Comparison of ENCODE assay signal across 1 cellular context in the genomic region with DNA sequence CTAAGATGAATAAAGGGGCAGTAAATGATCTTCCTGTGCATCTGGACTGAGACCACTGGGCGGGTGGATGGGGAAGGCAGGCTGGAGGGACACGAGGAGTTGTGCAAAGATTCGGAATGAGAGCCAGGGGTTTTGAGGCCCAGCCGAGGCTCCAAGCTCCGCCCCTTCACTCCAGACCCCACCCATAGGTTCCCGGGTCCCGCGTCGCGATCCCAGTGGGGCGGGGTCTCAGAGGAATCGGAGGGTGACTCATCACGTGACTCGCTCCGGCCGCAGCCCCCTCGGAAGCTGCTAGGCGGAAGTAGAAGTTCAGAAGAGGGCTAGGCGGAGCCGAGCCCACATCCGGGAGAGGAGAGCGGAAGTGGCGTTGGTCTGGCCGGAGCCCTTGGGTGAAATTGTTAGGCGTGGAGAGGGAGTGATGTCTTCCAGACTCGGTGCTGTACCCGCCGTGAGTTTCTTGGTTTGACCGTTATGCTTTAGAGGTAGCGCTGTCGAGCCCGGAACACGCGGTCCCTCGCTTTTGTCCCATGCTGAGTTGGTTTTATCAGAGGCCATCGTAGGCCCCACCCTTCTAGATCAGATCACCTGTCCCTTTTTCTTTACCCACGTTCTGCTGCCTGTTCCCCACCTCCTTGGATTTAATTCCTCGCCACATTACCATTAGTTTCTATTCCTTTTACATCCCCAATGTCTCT.
A peak's percentile ranks its signal among the peaks of the same experiment; 100 is the strongest.
TF ChIP-seq lines count a peak whose summit lies in the region.

A gene with protein sequence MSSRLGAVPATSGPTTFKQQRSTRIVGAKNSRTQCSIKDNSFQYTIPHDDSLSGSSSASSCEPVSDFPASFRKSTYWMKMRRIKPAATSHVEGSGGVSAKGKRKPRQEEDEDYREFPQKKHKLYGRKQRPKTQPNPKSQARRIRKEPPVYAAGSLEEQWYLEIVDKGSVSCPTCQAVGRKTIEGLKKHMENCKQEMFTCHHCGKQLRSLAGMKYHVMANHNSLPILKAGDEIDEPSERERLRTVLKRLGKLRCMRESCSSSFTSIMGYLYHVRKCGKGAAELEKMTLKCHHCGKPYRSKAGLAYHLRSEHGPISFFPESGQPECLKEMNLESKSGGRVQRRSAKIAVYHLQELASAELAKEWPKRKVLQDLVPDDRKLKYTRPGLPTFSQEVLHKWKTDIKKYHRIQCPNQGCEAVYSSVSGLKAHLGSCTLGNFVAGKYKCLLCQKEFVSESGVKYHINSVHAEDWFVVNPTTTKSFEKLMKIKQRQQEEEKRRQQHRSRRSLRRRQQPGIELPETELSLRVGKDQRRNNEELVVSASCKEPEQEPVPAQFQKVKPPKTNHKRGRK (plus strand): TSS at position 348 of the 695 bp plus-strand sequence. CDS start 71 bp downstream, at position 419.

TF ChIP-seq in HepG2, 621 proteins besides CTCF, POLR2A, EP300 and RAD21 (continued from another document and continues in another):
- no peak for TF ChIP-seq FOXO1 (CRISPR knock-in tag; IDR thresholded peaks at IDR 0.05)
- TF ChIP-seq TSC22D2 (CRISPR knock-in tag; IDR thresholded peaks at IDR 0.05; ENCODE audit: borderline replicate concordance), result no peak
- no peak for TF ChIP-seq KLF15 (CRISPR knock-in tag; IDR thresholded peaks at IDR 0.05; ENCODE audit: borderline replicate concordance)
- TF ChIP-seq TBX3 (IDR thresholded peaks at IDR 0.05; ENCODE audit: borderline replicate concordance), result no peak
- peak; percentile 94; the same call in 1 of the 2 replicates for TF ChIP-seq SIN3A (IDR thresholded peaks at IDR 0.05; ENCODE audit: borderline replicate concordance, low read depth, low read length)
- no peak; the same call in 1 of the 2 replicates for TF ChIP-seq ZNF329 (CRISPR knock-in tag; IDR thresholded peaks at IDR 0.05; ENCODE audit: low read depth)
- TF ChIP-seq ZFAT (CRISPR knock-in tag; conservative IDR thresholded peaks at IDR 0.05), result 0 out of 2 replicates have a peak, but pooled peaks have one; percentile 46
- TF ChIP-seq HES4 (CRISPR knock-in tag; IDR thresholded peaks at IDR 0.05; ENCODE audit: borderline replicate concordance), result peak; percentile 17; the same call in 1 of the 2 replicates
- TF ChIP-seq, protein P1, sequence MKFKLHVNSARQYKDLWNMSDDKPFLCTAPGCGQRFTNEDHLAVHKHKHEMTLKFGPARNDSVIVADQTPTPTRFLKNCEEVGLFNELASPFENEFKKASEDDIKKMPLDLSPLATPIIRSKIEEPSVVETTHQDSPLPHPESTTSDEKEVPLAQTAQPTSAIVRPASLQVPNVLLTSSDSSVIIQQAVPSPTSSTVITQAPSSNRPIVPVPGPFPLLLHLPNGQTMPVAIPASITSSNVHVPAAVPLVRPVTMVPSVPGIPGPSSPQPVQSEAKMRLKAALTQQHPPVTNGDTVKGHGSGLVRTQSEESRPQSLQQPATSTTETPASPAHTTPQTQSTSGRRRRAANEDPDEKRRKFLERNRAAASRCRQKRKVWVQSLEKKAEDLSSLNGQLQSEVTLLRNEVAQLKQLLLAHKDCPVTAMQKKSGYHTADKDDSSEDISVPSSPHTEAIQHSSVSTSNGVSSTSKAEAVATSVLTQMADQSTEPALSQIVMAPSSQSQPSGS (CRISPR knock-in tag; IDR thresholded peaks at IDR 0.05), result no peak; the same call in 1 of the 2 replicates
- no peak for TF ChIP-seq ZMAT3 (CRISPR knock-in tag; conservative IDR thresholded peaks at IDR 0.05)
- peak; percentile 35; the same call in 1 of the 2 replicates for TF ChIP-seq ZNF766 (CRISPR knock-in tag; IDR thresholded peaks at IDR 0.05; ENCODE audit: borderline replicate concordance)
- TF ChIP-seq HOXA3 (CRISPR knock-in tag; IDR thresholded peaks at IDR 0.05), result peak; percentile 87
- TF ChIP-seq SNAI1 (CRISPR knock-in tag; IDR thresholded peaks at IDR 0.05; ENCODE audit: borderline replicate concordance), result 0 out of 2 replicates have a peak, but pooled peaks have one; percentile 33
- no peak for TF ChIP-seq BCL6 (CRISPR knock-in tag; IDR thresholded peaks at IDR 0.05)
- TF ChIP-seq DMAP1 (CRISPR knock-in tag; IDR thresholded peaks at IDR 0.05), result peak; percentile 80; the same call in 1 of the 2 replicates
- TF ChIP-seq RXRA (CRISPR knock-in tag; IDR thresholded peaks at IDR 0.05), result peak; percentile 65
- no peak for TF ChIP-seq RBM22 (optimal IDR thresholded peaks at IDR 0.05; ENCODE audit: low read length)
- TF ChIP-seq ZNF772 (CRISPR knock-in tag; IDR thresholded peaks at IDR 0.05), result peak; percentile 59; the same call in 1 of the 2 replicates
- TF ChIP-seq HNRNPK (IDR thresholded peaks at IDR 0.05; ENCODE audit: low read depth, low read length, poor library complexity, severe bottlenecking), result no peak
- no peak; the same call in 1 of the 2 replicates for TF ChIP-seq ZNF891 (CRISPR knock-in tag; IDR thresholded peaks at IDR 0.05)
- TF ChIP-seq IRF2 (CRISPR knock-in tag; IDR thresholded peaks at IDR 0.05), result peak; percentile 85
- TF ChIP-seq ZSCAN31 (CRISPR knock-in tag; IDR thresholded peaks at IDR 0.05; ENCODE audit: low read depth), result 0 out of 2 replicates have a peak, but pooled peaks have one; percentile 85
- peak; percentile 64; the same call in 1 of the 2 replicates for TF ChIP-seq ZNF543 (CRISPR knock-in tag; IDR thresholded peaks at IDR 0.05)
- no peak for TF ChIP-seq TCF12 (IDR thresholded peaks at IDR 0.05)
- no peak for TF ChIP-seq TCF12 (CRISPR knock-in tag; IDR thresholded peaks at IDR 0.05)
- TF ChIP-seq ZNF234 (CRISPR knock-in tag; conservative IDR thresholded peaks at IDR 0.05), result no peak
- no peak; the same call in 1 of the 2 replicates for TF ChIP-seq TOE1 (CRISPR knock-in tag; IDR thresholded peaks at IDR 0.05)
- TF ChIP-seq ZNF343 (CRISPR knock-in tag; IDR thresholded peaks at IDR 0.05), result peak; percentile 41; the same call in 1 of the 2 replicates
- no peak for TF ChIP-seq TMF1 (CRISPR knock-in tag; IDR thresholded peaks at IDR 0.05; ENCODE audit: low read depth)
- TF ChIP-seq ZNF883 (CRISPR knock-in tag; IDR thresholded peaks at IDR 0.05; ENCODE audit: not compliant biosample characterization), result peak; percentile 31
- no peak for TF ChIP-seq PRMT3 (CRISPR knock-in tag; IDR thresholded peaks at IDR 0.05; ENCODE audit: borderline replicate concordance, low read depth)
- no peak for TF ChIP-seq SMAD9 (CRISPR knock-in tag; IDR thresholded peaks at IDR 0.05)
- TF ChIP-seq RARA (CRISPR knock-in tag; IDR thresholded peaks at IDR 0.05), result peak; percentile 33; the same call in 1 of the 2 replicates
- no peak for TF ChIP-seq ZNF10 (CRISPR knock-in tag; IDR thresholded peaks at IDR 0.05; ENCODE audit: borderline replicate concordance, low read depth)
- TF ChIP-seq NFKB2 (CRISPR knock-in tag; IDR thresholded peaks at IDR 0.05; ENCODE audit: borderline replicate concordance), result peak; percentile 82; the same call in 1 of the 2 replicates
- TF ChIP-seq NR0B2 (CRISPR knock-in tag; IDR thresholded peaks at IDR 0.05), result peak; percentile 62; the same call in 1 of the 2 replicates
- TF ChIP-seq ZBTB49 (CRISPR knock-in tag; IDR thresholded peaks at IDR 0.05; ENCODE audit: borderline replicate concordance), result no peak; the same call in 1 of the 2 replicates
- TF ChIP-seq FOSL2 (CRISPR knock-in tag; IDR thresholded peaks at IDR 0.05), result peak; percentile 72
- TF ChIP-seq MAFG (CRISPR knock-in tag; IDR thresholded peaks at IDR 0.05), result no peak
- TF ChIP-seq BCLAF1 (IDR thresholded peaks at IDR 0.05), result no peak
- no peak for TF ChIP-seq ZNF672 (CRISPR knock-in tag; IDR thresholded peaks at IDR 0.05)
- 0 out of 2 replicates have a peak, but pooled peaks have one; percentile 69 for TF ChIP-seq ARID2 (CRISPR knock-in tag; IDR thresholded peaks at IDR 0.05; ENCODE audit: borderline replicate concordance)
- no peak for TF ChIP-seq ZNF713 (CRISPR knock-in tag; IDR thresholded peaks at IDR 0.05)
- peak; percentile 66; the same call in 1 of the 2 replicates for TF ChIP-seq AHR (CRISPR knock-in tag; IDR thresholded peaks at IDR 0.05)
- TF ChIP-seq FIP1L1 (IDR thresholded peaks at IDR 0.05; ENCODE audit: borderline replicate concordance, insufficient read depth, low read depth, low read length), result no peak
- TF ChIP-seq ZNF816 (CRISPR knock-in tag; IDR thresholded peaks at IDR 0.05; ENCODE audit: borderline replicate concordance), result 0 out of 2 replicates have a peak, but pooled peaks have one; percentile 32
- TF ChIP-seq, protein P2, sequence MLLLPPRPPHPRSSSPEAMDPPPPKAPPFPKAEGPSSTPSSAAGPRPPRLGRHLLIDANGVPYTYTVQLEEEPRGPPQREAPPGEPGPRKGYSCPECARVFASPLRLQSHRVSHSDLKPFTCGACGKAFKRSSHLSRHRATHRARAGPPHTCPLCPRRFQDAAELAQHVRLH (CRISPR knock-in tag; IDR thresholded peaks at IDR 0.05; ENCODE audit: borderline replicate concordance, low read depth), result peak; percentile 93; the same call in 1 of the 2 replicates
- no peak; the same call in 1 of the 2 replicates for TF ChIP-seq MYPOP (CRISPR knock-in tag; IDR thresholded peaks at IDR 0.05)
- TF ChIP-seq ZFP36L1 (CRISPR knock-in tag; IDR thresholded peaks at IDR 0.05), result peak; percentile 52; the same call in 1 of the 2 replicates
- TF ChIP-seq POGZ (CRISPR knock-in tag; IDR thresholded peaks at IDR 0.05), result peak; percentile 96
- no peak for TF ChIP-seq ONECUT2 (CRISPR knock-in tag; IDR thresholded peaks at IDR 0.05)
- no peak; the same call in 1 of the 2 replicates for TF ChIP-seq ZNF552 (CRISPR knock-in tag; IDR thresholded peaks at IDR 0.05; ENCODE audit: borderline replicate concordance)
- TF ChIP-seq TBP (CRISPR knock-in tag; IDR thresholded peaks at IDR 0.05), result no peak
- peak; percentile 52; the same call in 1 of the 2 replicates for TF ChIP-seq UBTF (CRISPR knock-in tag; IDR thresholded peaks at IDR 0.05)
- TF ChIP-seq ZBTB38 (CRISPR knock-in tag; IDR thresholded peaks at IDR 0.05), result peak; percentile 48; the same call in 1 of the 2 replicates
- peak; percentile 99 for TF ChIP-seq RAD51 (IDR thresholded peaks at IDR 0.05; ENCODE audit: borderline replicate concordance)
